Comparison of ENCODE assay signal across 19 cellular contexts in genomic region chr20:32786059-32786760, GRCh38. TPM values are rescaled to one million over a fixed set of nuclear protein-coding genes. Genes with fewer than 3 reads are reported as not detected.
DNase-seq lines count a peak whose midpoint lies in the region; ATAC-seq, FAIRE-seq and TF ChIP-seq lines count a peak whose summit lies in the region.
"Had no signal": no experiment of that assay in that cellular context is flagged by ENCODE, and none has a peak within 500 bp of the region (broad histone marks: within the 10 kb centered on the region; RNA-seq: fewer than 3 reads in every experiment).

No MANE protein-coding gene starts in this region.

- BruUV-seq in HepG2 (replicated peaks; lab: Mats Ljungman, UMichigan): no TSS peak

- DNase-seq in HepG2 (ENCODE audit: low spot score) (no peak), right lobe of liver (no peak), endothelial cell (ENCODE audit: low spot score) (no peak), T-helper 2 cell (no peak), inferior parietal cortex (ENCODE audit: extremely low spot score) (no peak)
- DNase-seq: CD4-positive, alpha-beta memory T cell; DMS153; DMS79; GDM1; GOT3 had no signal

- TF ChIP-seq CTCF in HepG2 (CRISPR knock-in tag; IDR thresholded peaks at IDR 0.05): no peak
- no peak for TF ChIP-seq CTCF in right lobe of liver (IDR thresholded peaks at IDR 0.05)
- no peak for TF ChIP-seq CTCF in endothelial cell (IDR thresholded peaks at IDR 0.05; ENCODE audit: unreplicated experiment)

- no peaks in the 10 kb centered on the region for H3K27me3 Mint-ChIP-seq in activated T-helper 17 cell treated with anti-CD3 and anti-CD28 coated beads, Interleukin-2, amount 50 U/mL, for 72 hours
- peaks cover 2% of the 10 kb centered on the region for H3K27me3 Mint-ChIP-seq in endothelial cell (ENCODE audit: unreplicated experiment)
- H3K27me3 Mint-ChIP-seq: CD4-positive, alpha-beta memory T cell had no signal

- POLR2A ChIA-PET in HepG2 (lab: Yijun Ruan, JAX): no interaction called here

- in situ Hi-C loops in HepG2 (cut with HindIII; ENCODE audit: extremely low pct_ligation_motif_present, low pct_unique_long_range_greater_than_20kb): loop anchor here (5.0 kb wide), 1 partner anchor 311 kb away; no protein-coding TSS in a partner anchor

- FAIRE-seq in HepG2 (lab: Jason Lieb, UNC): no peak
- FAIRE-seq: GM12892, GM18507 had no signal

- H3K4me1 Mint-ChIP-seq in activated T-helper 17 cell treated with anti-CD3 and anti-CD28 coated beads, Interleukin-2, amount 50 U/mL, for 72 hours: no peaks in the 10 kb centered on the region
- peaks cover 28% of the 10 kb centered on the region for H3K4me1 Mint-ChIP-seq in endothelial cell (ENCODE audit: unreplicated experiment)

- no peaks in the 10 kb centered on the region for H4K20me1 ChIP-seq in HepG2 (ENCODE audit: insufficient read depth, low read length)
- H4K20me1 ChIP-seq: BLaER1 had no signal

- peak overlapping the region; percentile 49 for H3K27ac Mint-ChIP-seq in activated T-helper 17 cell treated with anti-CD3 and anti-CD28 coated beads, Interleukin-2, amount 50 U/mL, for 72 hours
- no peak overlapping the region for H3K27ac Mint-ChIP-seq in endothelial cell (ENCODE audit: unreplicated experiment)
- H3K27ac Mint-ChIP-seq: CD14-positive monocyte had no signal

- H3K79me2 ChIP-seq in HepG2 (ENCODE audit: insufficient read depth, low read length): no peaks in the 10 kb centered on the region

- no peak overlapping the region for H3K4me3 Mint-ChIP-seq in activated T-helper 17 cell treated with anti-CD3 and anti-CD28 coated beads, Interleukin-2, amount 50 U/mL, for 72 hours
- H3K4me3 Mint-ChIP-seq in endothelial cell (ENCODE audit: unreplicated experiment): peak overlapping the region; percentile 77
- H3K4me3 Mint-ChIP-seq: CD14-positive monocyte; CD4-positive, alpha-beta memory T cell had no signal

- H3K9me3 Mint-ChIP-seq in activated T-helper 17 cell treated with anti-CD3 and anti-CD28 coated beads, Interleukin-2, amount 50 U/mL, for 72 hours: no peaks in the 10 kb centered on the region
- H3K9me3 Mint-ChIP-seq in endothelial cell (ENCODE audit: unreplicated experiment): no peaks in the 10 kb centered on the region
- H3K9me3 Mint-ChIP-seq: CD14-positive monocyte; CD4-positive, alpha-beta memory T cell had no signal

- H3K36me3 ChIP-seq in HepG2 (replicated peaks in 1 of 2; ENCODE audit: control insufficient read depth in 1 of 2, insufficient read depth in 2 of 2, low read length in 2 of 2) (peaks cover 8 to 42% of the 10 kb centered on the region in 2 experiments; a peak in 4 of 5 replicates), right lobe of liver (no peaks in the 10 kb centered on the region), skeletal muscle tissue (ENCODE audit: control insufficient read depth in 3 of 3, insufficient read depth in 3 of 3, low read length in 3 of 3) (no peaks in the 10 kb centered on the region)

- H3K27me3 ChIP-seq in HepG2 (ENCODE audit: control insufficient read depth in 1 of 2, insufficient read depth in 2 of 2, low read length in 2 of 2): no peaks in the 10 kb centered on the region
- H3K27me3 ChIP-seq in right lobe of liver: no peaks in the 10 kb centered on the region
- H3K27me3 ChIP-seq in skeletal muscle tissue (ENCODE audit: control insufficient read depth in 3 of 3, insufficient read depth in 3 of 3, low read length in 3 of 3): no peaks in the 10 kb centered on the region
- H3K27me3 ChIP-seq: BLaER1 had no signal

- WGBS in HepG2 (ENCODE audit: low lambda C conversion rate): 94% methylated on average over 16 of the region's 16 CpGs
- WGBS in right lobe of liver (ENCODE audit: insufficient coverage, low coverage, low lambda C conversion rate, missing lambda C conversion rate): 92% methylated on average over 5 of the region's 16 CpGs

- no peak overlapping the region for H3K9ac ChIP-seq in HepG2 (ENCODE audit: insufficient read depth, low read depth, low read length)
- H3K9ac ChIP-seq in skeletal muscle tissue (ENCODE audit: low read depth in 1 of 3, low read length in 3 of 3): peak overlapping the region in 1 of 3 donors; percentile 47
- H3K9ac ChIP-seq: BLaER1 had no signal

- H3K9me3 ChIP-seq in HepG2 (ENCODE audit: low read length): no peaks in the 10 kb centered on the region
- no peaks in the 10 kb centered on the region for H3K9me3 ChIP-seq in right lobe of liver
- no peaks in the 10 kb centered on the region for H3K9me3 ChIP-seq in skeletal muscle tissue (ENCODE audit: control insufficient read depth in 3 of 3, low read length in 3 of 3)
- H3K9me3 ChIP-seq: BLaER1, HAP-1 had no signal

- intact Hi-C loops in HepG2 (cut with micrococcal nuclease; ENCODE audit: unreplicated experiment): loop anchor here (2.0 kb wide), 1 partner anchor 67 kb away; no protein-coding TSS in a partner anchor
- intact Hi-C loops in right lobe of liver (cut with DNase I): no loop called here

- no peak for ATAC-seq in HepG2
- ATAC-seq in right lobe of liver: no peak
- ATAC-seq in activated T-helper 17 cell treated with anti-CD3 and anti-CD28 coated beads, Interleukin-2, amount 50 U/mL, for 72 hours (replicated peaks): no peak
- no peak for ATAC-seq in GM21423 (IDR thresholded peaks at IDR 0.05; ENCODE audit: unreplicated experiment)

- TF ChIP-seq POLR2A in HepG2 (IDR thresholded peaks at IDR 0.05; ENCODE audit: insufficient read depth in 1 of 2, low read depth in 2 of 2, low read length in 2 of 2): no peak
- TF ChIP-seq POLR2A in right lobe of liver (IDR thresholded peaks at IDR 0.05): no peak

- no peaks in the 10 kb centered on the region for H3K36me3 Mint-ChIP-seq in activated T-helper 17 cell treated with anti-CD3 and anti-CD28 coated beads, Interleukin-2, amount 50 U/mL, for 72 hours (ENCODE audit: low read depth)
- peaks cover 45% of the 10 kb centered on the region for H3K36me3 Mint-ChIP-seq in endothelial cell (ENCODE audit: low read depth, unreplicated experiment)
- H3K36me3 Mint-ChIP-seq: CD4-positive, alpha-beta memory T cell had no signal

- H3K4me2 ChIP-seq in HepG2 (ENCODE audit: low read depth, low read length): no peak overlapping the region
- H3K4me2 ChIP-seq: BLaER1 had no signal

- H3K27ac ChIP-seq in HepG2 (ENCODE audit: extremely low read length, insufficient read depth, low read length) (no peak overlapping the region), right lobe of liver (no peak overlapping the region), skeletal muscle tissue (ENCODE audit: low read depth, low read length) (peak overlapping the region; percentile 70)
- H3K27ac ChIP-seq: 22Rv1, BLaER1 had no signal

- H2AFZ ChIP-seq in HepG2 (ENCODE audit: low read length): no peak overlapping the region

- H3K4me1 ChIP-seq in HepG2 (ENCODE audit: insufficient read depth, low read length) (no peaks in the 10 kb centered on the region), right lobe of liver (no peaks in the 10 kb centered on the region), skeletal muscle tissue (ENCODE audit: control insufficient read depth in 3 of 3, insufficient read depth in 3 of 3, low read length in 3 of 3) (peaks cover 9 to 15% (median 14%) of the 10 kb centered on the region in 3 donors)
- H3K4me1 ChIP-seq: HAP-1 had no signal

- H3K4me3 ChIP-seq in HepG2 (replicated peaks in 1 of 3; ENCODE audit: insufficient read depth in 1 of 3, low read depth in 2 of 3, low read length in 3 of 3): no peak overlapping the region
- no peak overlapping the region for H3K4me3 ChIP-seq in right lobe of liver
- no peak overlapping the region for H3K4me3 ChIP-seq in skeletal muscle tissue (ENCODE audit: low read length in 3 of 3)
- H3K4me3 ChIP-seq: BLaER1, HAP-1 had no signal

- CTCF ChIA-PET in HepG2 (lab: Yijun Ruan, JAX; ENCODE audit: low intra/inter-chr PET ratio, low total read pairs): no interaction called here

- TF ChIP-seq EP300 in HepG2 (IDR thresholded peaks at IDR 0.05; ENCODE audit: low read depth in 2 of 2, low read length in 2 of 2): no peak
- TF ChIP-seq EP300 in HepG2 (CRISPR knock-in tag; IDR thresholded peaks at IDR 0.05; ENCODE audit: borderline replicate concordance): no peak

- no peak for TF ChIP-seq RAD21 in HepG2 (CRISPR knock-in tag; IDR thresholded peaks at IDR 0.05)

RNA-seq across cellular contexts. Expression of gene DNMT3B, which starts 24.0 kb away (rescaled TPM):
- total RNA-seq in HepG2 (2016; rRNA removed; fragmentation: Illumina TruSeq; extraction: Trizol): 13.2 and 13.9 TPM in 2 replicates
- total RNA-seq in HepG2 (2016; cell fraction: cytosol; rRNA removed; fragmentation: Illumina TruSeq; extraction: Trizol; ENCODE audit: low read depth): 4.8 and 5.6 TPM in 2 replicates
- 12.3 and 14.0 TPM in 2 replicates for total RNA-seq in HepG2 (2016; cell fraction: insoluble cytoplasmic fraction; rRNA removed; fragmentation: Illumina TruSeq; extraction: Trizol)
- total RNA-seq in HepG2 (2016; cell fraction: membrane; rRNA removed; fragmentation: Illumina TruSeq; extraction: Trizol): 7.7 TPM in 2 replicates
- total RNA-seq in HepG2 (2016; cell fraction: nucleus; rRNA removed; fragmentation: Illumina TruSeq; extraction: Trizol): 11.8 and 13.9 TPM in 2 replicates
- polyA plus RNA-seq in HepG2 (2011; rRNA removed): 3.8 and 4.5 TPM in 2 replicates
- 2.1 and 2.3 TPM in 2 replicates for polyA plus RNA-seq in HepG2 (2011; cell fraction: cytosol; rRNA removed)
- 9.9 and 12.6 TPM in 2 replicates for polyA plus RNA-seq in HepG2 (2011; cell fraction: nucleus; rRNA removed)
- polyA plus RNA-seq in HepG2 (2012): 2.3 and 4.4 TPM in 2 replicates
- 0.97 and 1.1 TPM in 2 replicates for polyA plus RNA-seq in HepG2 (2016; cell fraction: cytosol; fragmentation: Illumina TruSeq; extraction: Trizol; ENCODE audit: low read depth)
- polyA plus RNA-seq in HepG2 (2016; cell fraction: insoluble cytoplasmic fraction; fragmentation: Illumina TruSeq; extraction: Trizol; ENCODE audit: low read depth): 12.3 and 14.5 TPM in 2 replicates
- polyA plus RNA-seq in HepG2 (2016; cell fraction: membrane; fragmentation: Illumina TruSeq; extraction: Trizol; ENCODE audit: low read depth): 3.8 and 4.4 TPM in 2 replicates
- 27.6 and 29.8 TPM in 2 replicates for polyA plus RNA-seq in HepG2 (2016; cell fraction: nucleus; fragmentation: Illumina TruSeq; extraction: Trizol; ENCODE audit: insufficient read depth, low read depth)
- 4.9 and 9.1 TPM in 2 replicates for polyA minus RNA-seq in HepG2 (2011; rRNA and poly(A)+ RNA removed; ENCODE audit: low replicate concordance)
- polyA minus RNA-seq in HepG2 (2011; cell fraction: cytosol; rRNA and poly(A)+ RNA removed): 1.8 and 2.3 TPM in 2 replicates
- 2.6 and 3.0 TPM in 2 replicates for polyA minus RNA-seq in HepG2 (2011; cell fraction: nucleus; rRNA and poly(A)+ RNA removed)
- under 1 TPM; 0.43 to 0.88 (median 0.65) TPM for total RNA-seq in right lobe of liver
- total RNA-seq in activated T-helper 17 cell treated with anti-CD3 and anti-CD28 coated beads, Interleukin-2, amount 50 U/mL, for 72 hours: under 1 TPM; 0.16 to 0.99 TPM
- total RNA-seq in endothelial cell (ENCODE audit: unreplicated experiment): 77.9 TPM
- 2.1 TPM for total RNA-seq in skeletal muscle tissue

RNA-seq across cellular contexts. Expression of gene MAPRE1, which starts 33.5 kb away (rescaled TPM):
- total RNA-seq in HepG2 (2016; rRNA removed; fragmentation: Illumina TruSeq; extraction: Trizol) (190 and 342 TPM in 2 replicates), right lobe of liver (10 to 100 TPM in 5 of 6 experiments, 1 to 10 TPM in 1; 7.9 to 26.8 (median 16.1) TPM), endothelial cell (ENCODE audit: unreplicated experiment) (131 TPM), skeletal muscle tissue (74.6 TPM)
- 23.7 and 27.2 TPM in 2 replicates for total RNA-seq in HepG2 (2016; cell fraction: cytosol; rRNA removed; fragmentation: Illumina TruSeq; extraction: Trizol; ENCODE audit: low read depth)
- total RNA-seq in HepG2 (2016; cell fraction: insoluble cytoplasmic fraction; rRNA removed; fragmentation: Illumina TruSeq; extraction: Trizol): 187 and 334 TPM in 2 replicates
- total RNA-seq in HepG2 (2016; cell fraction: membrane; rRNA removed; fragmentation: Illumina TruSeq; extraction: Trizol): 91.1 and 97.7 TPM in 2 replicates
- 103 and 108 TPM in 2 replicates for total RNA-seq in HepG2 (2016; cell fraction: nucleus; rRNA removed; fragmentation: Illumina TruSeq; extraction: Trizol)
- 62.1 and 76.0 TPM in 2 replicates for polyA plus RNA-seq in HepG2 (2011; rRNA removed)
- 51.6 and 80.9 TPM in 2 replicates for polyA plus RNA-seq in HepG2 (2011; cell fraction: cytosol; rRNA removed)
- polyA plus RNA-seq in HepG2 (2011; cell fraction: nucleus; rRNA removed): 20.7 and 30.2 TPM in 2 replicates
- polyA plus RNA-seq in HepG2 (2012): 141 and 152 TPM in 2 replicates
- polyA plus RNA-seq in HepG2 (2016; cell fraction: cytosol; fragmentation: Illumina TruSeq; extraction: Trizol; ENCODE audit: low read depth): 28.5 and 29.5 TPM in 2 replicates
- polyA plus RNA-seq in HepG2 (2016; cell fraction: insoluble cytoplasmic fraction; fragmentation: Illumina TruSeq; extraction: Trizol; ENCODE audit: low read depth): 374 and 399 TPM in 2 replicates
- polyA plus RNA-seq in HepG2 (2016; cell fraction: membrane; fragmentation: Illumina TruSeq; extraction: Trizol; ENCODE audit: low read depth): 73.8 and 81.9 TPM in 2 replicates
- polyA plus RNA-seq in HepG2 (2016; cell fraction: nucleus; fragmentation: Illumina TruSeq; extraction: Trizol; ENCODE audit: insufficient read depth, low read depth): 134 and 143 TPM in 2 replicates
- polyA minus RNA-seq in HepG2 (2011; rRNA and poly(A)+ RNA removed; ENCODE audit: low replicate concordance): 44.6 and 56.4 TPM in 2 replicates
- polyA minus RNA-seq in HepG2 (2011; cell fraction: cytosol; rRNA and poly(A)+ RNA removed): 59.3 and 68.8 TPM in 2 replicates
- 42.7 and 48.6 TPM in 2 replicates for polyA minus RNA-seq in HepG2 (2011; cell fraction: nucleus; rRNA and poly(A)+ RNA removed)
- total RNA-seq in activated T-helper 17 cell treated with anti-CD3 and anti-CD28 coated beads, Interleukin-2, amount 50 U/mL, for 72 hours: 100 to 1,000 TPM in 1 of 2 donors, 10 to 100 TPM in 1; 77.3 to 141 TPM

RNA-seq across cellular contexts. Expression of gene COMMD7, which starts 42.9 kb away (rescaled TPM):
- total RNA-seq in HepG2 (2016; rRNA removed; fragmentation: Illumina TruSeq; extraction: Trizol) (42.1 and 50.7 TPM in 2 replicates), right lobe of liver (10 to 100 TPM; 15.2 to 21.3 (median 18.6) TPM), endothelial cell (ENCODE audit: unreplicated experiment) (73.7 TPM), skeletal muscle tissue (14.1 TPM)
- 43.5 and 46.2 TPM in 2 replicates for total RNA-seq in HepG2 (2016; cell fraction: cytosol; rRNA removed; fragmentation: Illumina TruSeq; extraction: Trizol; ENCODE audit: low read depth)
- total RNA-seq in HepG2 (2016; cell fraction: insoluble cytoplasmic fraction; rRNA removed; fragmentation: Illumina TruSeq; extraction: Trizol): 45.7 and 51.2 TPM in 2 replicates
- total RNA-seq in HepG2 (2016; cell fraction: membrane; rRNA removed; fragmentation: Illumina TruSeq; extraction: Trizol): 61.6 and 66.4 TPM in 2 replicates
- 18.5 and 21.3 TPM in 2 replicates for total RNA-seq in HepG2 (2016; cell fraction: nucleus; rRNA removed; fragmentation: Illumina TruSeq; extraction: Trizol)
- 53.3 and 57.6 TPM in 2 replicates for polyA plus RNA-seq in HepG2 (2011; rRNA removed)
- polyA plus RNA-seq in HepG2 (2011; cell fraction: cytosol; rRNA removed): 43.6 and 53.1 TPM in 2 replicates
- polyA plus RNA-seq in HepG2 (2011; cell fraction: nucleus; rRNA removed): 25.7 and 36.0 TPM in 2 replicates
- 41.4 and 42.8 TPM in 2 replicates for polyA plus RNA-seq in HepG2 (2012)
- 58.9 and 74.1 TPM in 2 replicates for polyA plus RNA-seq in HepG2 (2016; cell fraction: cytosol; fragmentation: Illumina TruSeq; extraction: Trizol; ENCODE audit: low read depth)
- polyA plus RNA-seq in HepG2 (2016; cell fraction: insoluble cytoplasmic fraction; fragmentation: Illumina TruSeq; extraction: Trizol; ENCODE audit: low read depth): 70.1 and 77.5 TPM in 2 replicates
- polyA plus RNA-seq in HepG2 (2016; cell fraction: membrane; fragmentation: Illumina TruSeq; extraction: Trizol; ENCODE audit: low read depth): 74.5 and 89.5 TPM in 2 replicates
- 54.8 and 59.1 TPM in 2 replicates for polyA plus RNA-seq in HepG2 (2016; cell fraction: nucleus; fragmentation: Illumina TruSeq; extraction: Trizol; ENCODE audit: insufficient read depth, low read depth)
- 21.5 and 39.2 TPM in 2 replicates for polyA minus RNA-seq in HepG2 (2011; rRNA and poly(A)+ RNA removed; ENCODE audit: low replicate concordance)
- polyA minus RNA-seq in HepG2 (2011; cell fraction: cytosol; rRNA and poly(A)+ RNA removed): 16.5 and 16.9 TPM in 2 replicates
- polyA minus RNA-seq in HepG2 (2011; cell fraction: nucleus; rRNA and poly(A)+ RNA removed): 9.7 and 13.8 TPM in 2 replicates
- 10 to 100 TPM; 18.5 to 29.9 TPM for total RNA-seq in activated T-helper 17 cell treated with anti-CD3 and anti-CD28 coated beads, Interleukin-2, amount 50 U/mL, for 72 hours
